In genomic region chr14:102830474-102831045, GRCh38 we compare ENCODE assay signal across 26 cellular contexts. TPM values are rescaled to one million over a fixed set of nuclear protein-coding genes. Genes with fewer than 3 reads are reported as not detected.
A peak's percentile ranks its signal among the peaks of the same experiment; 100 is the strongest.
DNase-seq lines count a peak whose midpoint lies in the region; ATAC-seq, FAIRE-seq and TF ChIP-seq lines count a peak whose summit lies in the region.
"Had no signal": no experiment of that assay in that cellular context is flagged by ENCODE, and none has a peak within 500 bp of the region (broad histone marks: within the 10 kb centered on the region; RNA-seq: fewer than 3 reads in every experiment).

No MANE protein-coding gene starts in this region.

- H3K27ac Mint-ChIP-seq in activated T-cell treated with anti-CD3 and anti-CD28 coated beads, Interleukin-2, amount 50 U/mL, for 72 hours: peak overlapping the region; percentile 95
- H3K27ac Mint-ChIP-seq in T-helper 17 cell: peak overlapping the region; percentile 67
- peak overlapping the region; percentile 66 for H3K27ac Mint-ChIP-seq in stimulated activated memory B cell treated with anti-CD40 and anti-IgM and Interleukin-4, amounts not matched to agents 10 μg/mL and 1 μg/mL and 100 μg/mL, for 72 hours
- H3K27ac Mint-ChIP-seq: B cell had no signal

- no peak overlapping the region for H2AFZ ChIP-seq in H1 (ENCODE audit: low read length)

- H3K18ac ChIP-seq in H1 (ENCODE audit: extremely low read depth, low read length): no peak overlapping the region

- H3K9me3 Mint-ChIP-seq in activated T-cell treated with anti-CD3 and anti-CD28 coated beads, Interleukin-2, amount 50 U/mL, for 72 hours: no peaks in the 10 kb centered on the region
- no peaks in the 10 kb centered on the region for H3K9me3 Mint-ChIP-seq in stimulated activated memory B cell treated with anti-CD40 and anti-IgM and Interleukin-4, amounts not matched to agents 10 μg/mL and 1 μg/mL and 100 μg/mL, for 72 hours
- H3K9me3 Mint-ChIP-seq: activated T-cell treated with anti-CD3 and anti-CD28 coated beads, Interleukin-2, amount 50 U/mL, for 4 hours; CD8-positive, alpha-beta memory T cell; T-cell had no signal

- FAIRE-seq in H1 (lab: Jason Lieb, UNC): no peak
- FAIRE-seq: H54 had no signal

- H3K27me3 Mint-ChIP-seq in activated T-cell treated with anti-CD3 and anti-CD28 coated beads, Interleukin-2, amount 50 U/mL, for 72 hours (ENCODE audit: low read depth): no peaks in the 10 kb centered on the region
- H3K27me3 Mint-ChIP-seq in T-helper 17 cell: no peaks in the 10 kb centered on the region
- H3K27me3 Mint-ChIP-seq in stimulated activated memory B cell treated with anti-CD40 and anti-IgM and Interleukin-4, amounts not matched to agents 10 μg/mL and 1 μg/mL and 100 μg/mL, for 72 hours: no peaks in the 10 kb centered on the region
- H3K27me3 Mint-ChIP-seq: B cell; CD8-positive, alpha-beta memory T cell; T-cell had no signal

- no peaks in the 10 kb centered on the region for H4K20me1 ChIP-seq in H1 (replicated peaks in 1 of 2; ENCODE audit: control insufficient read depth in 1 of 2, insufficient read depth in 2 of 2, low read length in 2 of 2)

- H4K91ac ChIP-seq in H1 (replicated peaks; ENCODE audit: insufficient read length, low read length): peak overlapping the region; percentile 87

- no peak overlapping the region for H3K4ac ChIP-seq in H1 (replicated peaks; ENCODE audit: insufficient read length, low read depth, low read length)

- H4K5ac ChIP-seq in H1 (ENCODE audit: insufficient read length, low read depth, low read length): no peak overlapping the region

- peak overlapping the region; percentile 67 to 71 for H3K4me3 Mint-ChIP-seq in activated T-cell treated with anti-CD3 and anti-CD28 coated beads, Interleukin-2, amount 50 U/mL, for 72 hours
- no peak overlapping the region for H3K4me3 Mint-ChIP-seq in T-helper 17 cell
- no peak overlapping the region for H3K4me3 Mint-ChIP-seq in stimulated activated memory B cell treated with anti-CD40 and anti-IgM and Interleukin-4, amounts not matched to agents 10 μg/mL and 1 μg/mL and 100 μg/mL, for 72 hours
- H3K4me3 Mint-ChIP-seq: activated T-cell treated with anti-CD3 and anti-CD28 coated beads, Interleukin-2, amount 50 U/mL, for 4 hours; B cell; T-cell had no signal

- H3K4me1 Mint-ChIP-seq in activated T-cell treated with anti-CD3 and anti-CD28 coated beads, Interleukin-2, amount 50 U/mL, for 72 hours (ENCODE audit: low read depth): peaks cover 87% of the 10 kb centered on the region
- H3K4me1 Mint-ChIP-seq in T-helper 17 cell: peaks cover 43% of the 10 kb centered on the region
- H3K4me1 Mint-ChIP-seq in stimulated activated memory B cell treated with anti-CD40 and anti-IgM and Interleukin-4, amounts not matched to agents 10 μg/mL and 1 μg/mL and 100 μg/mL, for 72 hours: peaks cover 74% of the 10 kb centered on the region

- H3K9me3 ChIP-seq in T-helper 17 cell (ENCODE audit: control insufficient read depth, low read length, poor library complexity, severe bottlenecking) (no peaks in the 10 kb centered on the region), H1 (ENCODE audit: insufficient read depth in 2 of 2, low read depth in 1 of 2, low read length in 1 of 2) (no peaks in the 10 kb centered on the region)
- H3K9me3 ChIP-seq: colonic mucosa had no signal

- no peak overlapping the region for H4K8ac ChIP-seq in H1 (ENCODE audit: extremely low read depth, insufficient read depth, low read length)

- H3K23ac ChIP-seq in H1 (ENCODE audit: insufficient read length): no peak overlapping the region

- H3K56ac ChIP-seq in H1 (replicated peaks; ENCODE audit: insufficient read length, low read depth, low read length): no peak overlapping the region

- TF ChIP-seq EP300 in H1 (IDR thresholded peaks at IDR 0.05; ENCODE audit: borderline replicate concordance in 1 of 2, low read depth in 2 of 2, low read length in 2 of 2): no peak

- H3K36me3 ChIP-seq in H1 (ENCODE audit: control insufficient read depth in 2 of 4, insufficient read depth in 4 of 4, low read length in 3 of 4): no peaks in the 10 kb centered on the region
- H3K36me3 ChIP-seq: colonic mucosa had no signal

- H3K27ac ChIP-seq in H1 (ENCODE audit: low read depth, low read length): no peak overlapping the region
- H3K27ac ChIP-seq: colonic mucosa had no signal

- TF ChIP-seq POLR2A in H1 (IDR thresholded peaks at IDR 0.05; ENCODE audit: control extremely low read depth in 1 of 2, low read depth in 2 of 2, low read length in 2 of 2): no peak

- no peak for DNase-seq in activated T-cell treated with anti-CD3 and anti-CD28 coated beads, Interleukin-2, amount 50 U/mL, for 72 hours
- DNase-seq in activated T-cell treated with anti-CD3 and anti-CD28 coated beads, Interleukin-2, amount 50 U/mL, for 1 hour: no peak
- no peak for DNase-seq in T-helper 17 cell
- no peak for DNase-seq in H1 (ENCODE audit: low read depth in 1 of 2, low spot score in 2 of 2)
- DNase-seq in cortex of kidney (lab: John Stamatoyannopoulos, UW): no peak
- no peak for DNase-seq in superior temporal gyrus (ENCODE audit: extremely low spot score)
- DNase-seq: ACHN; activated CD4-positive, CD25-positive, alpha-beta regulatory T cell; activated naive CD4-positive, alpha-beta T cell treated with anti-CD3 and anti-CD28 coated beads, Interleukin-2, amount 50 U/mL, for 16 hours; activated T-cell treated with anti-CD3 and anti-CD28 coated beads, Interleukin-2, amount 50 U/mL, for 4 hours; aorta; CD8-positive, alpha-beta memory T cell; colonic mucosa; Kasumi-1; NCI-H1417; NCI-H2029; NCI-H524 treated with DMSO at 0.1 percent for 48 hours; OCI-M1; right cardiac atrium; stimulated activated CD4-positive, alpha-beta T cell treated with anti-CD3 and anti-CD28 coated beads, Interleukin-1b, Interleukin-23, amount 100 ng/mL, for 48 hours; T-cell; trophoblast cell had no signal

- no peak overlapping the region for H3K9ac ChIP-seq in H1 (replicated peaks in 1 of 4; ENCODE audit: extremely low read depth in 1 of 4, low read depth in 3 of 4, low read length in 3 of 4)

- H3K4me2 ChIP-seq in H1 (ENCODE audit: insufficient read depth in 1 of 2, low read depth in 2 of 2, low read length in 2 of 2): no peak overlapping the region

- H3K4me1 ChIP-seq in H1 (replicated peaks in 1 of 4; ENCODE audit: control insufficient read depth in 3 of 4, insufficient read depth in 4 of 4, low read length in 3 of 4): peaks cover 11 to 25% (median 25%) of the 10 kb centered on the region in 4 experiments

- H2BK15ac ChIP-seq in H1 (ENCODE audit: low read length): no peak overlapping the region

- H3K23me2 ChIP-seq in H1 (ENCODE audit: low read depth, low read length): no peaks in the 10 kb centered on the region

- H3K27me3 ChIP-seq in H1 (replicated peaks in 1 of 4; ENCODE audit: control insufficient read depth in 3 of 4, extremely low read depth in 1 of 4, insufficient read depth in 3 of 4, low read length in 3 of 4): no peaks in the 10 kb centered on the region
- H3K27me3 ChIP-seq: colonic mucosa had no signal

- 84% methylated on average over 3 of the region's 3 CpGs; no CpG with 5 or more reads in 1 of the 2 experiments for WGBS in H1 (ENCODE audit: extremely low coverage in 1 of 2, insufficient coverage in 1 of 2, insufficient read length in 1 of 2, insufficient replicate concordance in 2 of 2, low coverage in 1 of 2, low lambda C conversion rate in 2 of 2, missing lambda C conversion rate in 1 of 2), 2 experiments

- H2BK120ac ChIP-seq in H1 (replicated peaks; ENCODE audit: low read depth, low read length): no peak overlapping the region

- H3K4me3 ChIP-seq in H1 (ENCODE audit: extremely low read depth in 1 of 4, insufficient read depth in 2 of 4, low read depth in 3 of 4, low read length in 4 of 4): no peak overlapping the region
- H3K4me3 ChIP-seq: colonic mucosa had no signal

- no peak overlapping the region; the same call in 1 of the 2 replicates for H2AK5ac ChIP-seq in H1 (ENCODE audit: low read depth, low read length)

- peak overlapping the region; percentile 94; the same call in 1 of the 2 replicates for H2BK20ac ChIP-seq in H1 (ENCODE audit: low read length)

- POLR2A ChIA-PET in H1 (lab: Charles Lee; ENCODE audit: partially characterized antibody): interaction anchor here (1.3 kb wide), 1 partner anchor 10 kb away, joined by 4 read pairs; no protein-coding TSS in a partner anchor

- no peaks in the 10 kb centered on the region for H3K79me2 ChIP-seq in H1 (ENCODE audit: control insufficient read depth in 1 of 2, insufficient read depth in 2 of 2, low read length in 2 of 2)

- 0 out of 2 replicates have a peak, but pooled peaks cover 3% of the 10 kb centered on the region for H3K79me1 ChIP-seq in H1 (ENCODE audit: low read depth, low read length)

- CTCF ChIA-PET in H1 (lab: Charles Lee; ENCODE audit: partially characterized antibody): no interaction called here

- H2BK5ac ChIP-seq in H1 (ENCODE audit: low read depth, low read length): no peak overlapping the region

- TF ChIP-seq RAD21 in H1 (IDR thresholded peaks at IDR 0.05 in 1 of 2, conservative IDR thresholded peaks at IDR 0.05 in 1 of 2; ENCODE audit: low read depth in 2 of 2, low read length in 2 of 2): no peak

- no peak for TF ChIP-seq CTCF in H1 (IDR thresholded peaks at IDR 0.05; ENCODE audit: control extremely low read depth in 1 of 3, insufficient read depth in 1 of 3, low read depth in 1 of 3, low read length in 3 of 3)

- peak; percentile 34 to 51 for ATAC-seq in activated T-cell treated with anti-CD3 and anti-CD28 coated beads, Interleukin-2, amount 50 U/mL, for 72 hours (replicated peaks in 1 of 2)
- no peak for ATAC-seq in T-helper 17 cell
- no peak for ATAC-seq in stimulated activated memory B cell treated with anti-CD40 and anti-IgM and Interleukin-4, amounts not matched to agents 10 μg/mL and 1 μg/mL and 100 μg/mL, for 72 hours
- ATAC-seq in GM18858 (IDR thresholded peaks at IDR 0.05; ENCODE audit: unreplicated experiment): no peak
- ATAC-seq: T-cell had no signal

- no peak overlapping the region for H3K14ac ChIP-seq in H1 (ENCODE audit: insufficient read length)

- no peak overlapping the region for H2BK12ac ChIP-seq in H1 (ENCODE audit: low read depth, low read length)

- peaks cover 21 to 44% of the 10 kb centered on the region in 2 donors for H3K36me3 Mint-ChIP-seq in activated T-cell treated with anti-CD3 and anti-CD28 coated beads, Interleukin-2, amount 50 U/mL, for 72 hours (ENCODE audit: insufficient read depth in 2 of 2)
- H3K36me3 Mint-ChIP-seq in T-helper 17 cell (ENCODE audit: low read depth): peaks cover 4% of the 10 kb centered on the region
- peaks cover 60% of the 10 kb centered on the region for H3K36me3 Mint-ChIP-seq in stimulated activated memory B cell treated with anti-CD40 and anti-IgM and Interleukin-4, amounts not matched to agents 10 μg/mL and 1 μg/mL and 100 μg/mL, for 72 hours

RNA-seq across cellular contexts. Expression of gene TRAF3, which starts 53.3 kb away (rescaled TPM):
- total RNA-seq in activated T-cell treated with anti-CD3 and anti-CD28 coated beads, Interleukin-2, amount 50 U/mL, for 72 hours: 100 to 1,000 TPM; 123 to 137 TPM
- total RNA-seq in T-helper 17 cell: 10 to 100 TPM; 47.8 to 54.4 TPM
- 10.0 and 12.1 TPM in 2 replicates for total RNA-seq in H1 (2021; fragmentation: NEBNext Ultra II Directional; extraction: Animal tissue kit (Norgen Biotek cat#: 25700))
- 5.8 and 6.5 TPM in 2 replicates for polyA plus RNA-seq in H1 (2011; rRNA removed)
- 6.7 TPM for polyA plus RNA-seq in H1 (2011; cell fraction: cytosol; rRNA removed)
- polyA plus RNA-seq in H1 (2011; cell fraction: nucleus; rRNA removed): 11.0 TPM
- 6.8 to 8.1 TPM (median 7.6 TPM) in 4 replicates for polyA plus RNA-seq in H1 (2012, experiment 1 of 2)
- 3.8 TPM for polyA plus RNA-seq in H1 (2012, experiment 2 of 2)
- 4.9 TPM for polyA plus RNA-seq in H1 (2013, experiment 1 of 2)
- 5.2 TPM for polyA plus RNA-seq in H1 (2013, experiment 2 of 2)
- polyA minus RNA-seq in H1 (2011; rRNA and poly(A)+ RNA removed): 14.0 and 19.4 TPM in 2 replicates
- 4.9 TPM for polyA minus RNA-seq in H1 (2011; cell fraction: cytosol; rRNA and poly(A)+ RNA removed)
- 10.2 TPM for polyA minus RNA-seq in H1 (2011; cell fraction: nucleus; rRNA and poly(A)+ RNA removed)

Comparison
In these comparisons a context has a peak if more than half of its experiments do, and no peak if none do; other contexts are left out.
1. ATAC-seq: peak in activated T-cell treated with anti-CD3 and anti-CD28 coated beads, Interleukin-2, amount 50 U/mL, for 72 hours (2 of 2); none in T-helper 17 cell (single experiment), stimulated activated memory B cell treated with anti-CD40 and anti-IgM and Interleukin-4, amounts not matched to agents 10 μg/mL and 1 μg/mL and 100 μg/mL, for 72 hours (single experiment) and GM18858 (single experiment).
2. H3K4me3 Mint-ChIP-seq: peak in activated T-cell treated with anti-CD3 and anti-CD28 coated beads, Interleukin-2, amount 50 U/mL, for 72 hours (2 of 2); none in T-helper 17 cell (single experiment) and stimulated activated memory B cell treated with anti-CD40 and anti-IgM and Interleukin-4, amounts not matched to agents 10 μg/mL and 1 μg/mL and 100 μg/mL, for 72 hours (single experiment).
3. Peak in every context shown above with its lines, with median percentiles within 50 percentile points of each other: H3K27ac Mint-ChIP-seq.